ENCODE assay signal across 18 cellular contexts in the genomic region with DNA sequence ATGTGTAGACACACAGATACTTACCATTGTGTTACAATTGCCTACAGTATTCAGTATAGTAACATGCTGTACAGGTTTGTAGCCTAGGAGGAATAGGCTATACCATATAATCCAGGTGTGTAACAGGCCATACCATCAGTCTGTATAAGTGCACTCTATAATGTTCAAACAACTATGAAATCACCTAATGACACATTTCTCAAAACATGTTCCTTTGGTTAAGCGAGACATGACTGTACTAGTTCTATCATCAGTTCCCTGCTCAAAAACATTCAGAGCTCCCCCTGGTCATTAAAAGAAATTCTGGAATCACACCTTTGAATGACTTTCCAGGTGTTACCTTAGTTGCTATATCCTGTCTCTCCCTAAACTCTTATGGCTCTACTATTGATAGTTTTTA.
A peak's percentile ranks its signal among the peaks of the same experiment; 100 is the strongest.
DNase-seq lines count a peak whose midpoint lies in the region; ATAC-seq, FAIRE-seq and TF ChIP-seq lines count a peak whose summit lies in the region.
"Had no signal": no experiment of that assay in that cellular context is flagged by ENCODE, and none has a peak within 500 bp of the region (broad histone marks: within the 10 kb centered on the region; RNA-seq: fewer than 3 reads in every experiment).

No MANE protein-coding gene starts in this region.

- H3K4me3 ChIP-seq in mammary epithelial cell (replicated peaks in 1 of 3; ENCODE audit: insufficient read depth in 1 of 3, low read depth in 2 of 3, low read length in 3 of 3), result no peak overlapping the region
- H3K4me3 ChIP-seq in keratinocyte (ENCODE audit: control insufficient read depth in 2 of 3, extremely low read depth in 1 of 3, insufficient read depth in 2 of 3, low read depth in 1 of 3, low read length in 3 of 3), result no peak overlapping the region
- H3K4me3 ChIP-seq: GM23248 had no signal

- H3K4me2 ChIP-seq in mammary epithelial cell (ENCODE audit: insufficient read depth, low read depth, low read length), result peak overlapping the region; percentile 26
- peak overlapping the region; percentile 29 for H3K4me2 ChIP-seq in keratinocyte (ENCODE audit: control insufficient read depth, extremely low read depth, insufficient read depth, low read depth, low read length)

- H3K27ac Mint-ChIP-seq in MCF 10A (ENCODE audit: low read depth, unreplicated experiment), result no peak overlapping the region
- H3K27ac Mint-ChIP-seq: CD4-positive, alpha-beta memory T cell had no signal

- no peaks in the 10 kb centered on the region for H3K27me3 Mint-ChIP-seq in MCF 10A (ENCODE audit: insufficient read depth, unreplicated experiment)
- H3K27me3 Mint-ChIP-seq: CD4-positive, alpha-beta memory T cell had no signal

- no peak for ATAC-seq in HG03354 (IDR thresholded peaks at IDR 0.05; ENCODE audit: poor library complexity, severe bottlenecking, unreplicated experiment)

- FAIRE-seq in keratinocyte (lab: Jason Lieb, UNC), result no peak
- FAIRE-seq: GM12892, H1 had no signal

- H3K9ac ChIP-seq in mammary epithelial cell (ENCODE audit: insufficient read depth, low read length) (no peak overlapping the region), keratinocyte (ENCODE audit: control insufficient read depth, extremely low read depth, insufficient read depth, low read length) (no peak overlapping the region)
- H3K9ac ChIP-seq: GM23248 had no signal

- CTCF ChIA-PET in mammary epithelial cell (lab: Charles Lee; ENCODE audit: low non-redundant PET) (interaction anchor here (0.6 kb wide), 1 partner anchor 13 kb away, joined by 14 read pairs; no protein-coding TSS in a partner anchor), MCF 10A (lab: Yijun Ruan, JAX) (interaction anchor here (0.6 to 5.7 kb wide), 44 partner anchors 10 to 877 kb away, joined by 3 to 98 read pairs (median 4); no protein-coding TSS in a partner anchor)

- H3K4me1 ChIP-seq in mammary epithelial cell (ENCODE audit: insufficient read depth, low read length), result peaks cover 11% of the 10 kb centered on the region
- peaks cover 12% of the 10 kb centered on the region for H3K4me1 ChIP-seq in keratinocyte (ENCODE audit: control insufficient read depth, extremely low read depth, insufficient read depth, low read length)

- in situ Hi-C loops in mammary epithelial cell (cut with MboI; ENCODE audit: low sequenced_read_pairs in 2 of 2), result no loop called here

- no peaks in the 10 kb centered on the region for H4K20me1 ChIP-seq in mammary epithelial cell (ENCODE audit: insufficient read depth, low read length)
- H4K20me1 ChIP-seq in keratinocyte (ENCODE audit: control insufficient read depth, extremely low read depth, insufficient read depth, low read length), result no peaks in the 10 kb centered on the region

- no peaks in the 10 kb centered on the region for H3K27me3 ChIP-seq in mammary epithelial cell (ENCODE audit: insufficient read depth, low read length)
- no peaks in the 10 kb centered on the region for H3K27me3 ChIP-seq in keratinocyte (ENCODE audit: control insufficient read depth, extremely low read depth, insufficient read depth, low read length)

- H3K9me3 ChIP-seq in mammary epithelial cell (replicated peaks; ENCODE audit: insufficient read depth, low read length) (no peaks in the 10 kb centered on the region), keratinocyte (ENCODE audit: control insufficient read depth, low read depth, low read length) (no peaks in the 10 kb centered on the region)

- POLR2A ChIA-PET in MCF 10A (lab: Yijun Ruan, JAX), result interaction anchor here (1.0 to 1.8 kb wide), 8 partner anchors 11 to 760 kb away, joined by 3 to 6 read pairs (median 4); no protein-coding TSS in a partner anchor

- WGBS in mammary epithelial cell (ENCODE audit: low coverage, missing lambda C conversion rate), result 67% methylated on average over 1 of the region's 1 CpG

- H3K4me1 Mint-ChIP-seq in MCF 10A (ENCODE audit: insufficient read depth, unreplicated experiment), result peaks cover 5% of the 10 kb centered on the region

- BruUV-seq in mammary epithelial cell (replicated peaks; lab: Mats Ljungman, UMichigan), result no TSS peak
- BruUV-seq in MCF 10A (replicated peaks; lab: Mats Ljungman, UMichigan), result no TSS peak

- H3K36me3 ChIP-seq in mammary epithelial cell (ENCODE audit: insufficient read depth, low read length), result no peaks in the 10 kb centered on the region
- no peaks in the 10 kb centered on the region for H3K36me3 ChIP-seq in keratinocyte (ENCODE audit: control insufficient read depth in 2 of 2, extremely low read depth in 1 of 2, insufficient read depth in 2 of 2, low read length in 2 of 2)

- H2AFZ ChIP-seq in mammary epithelial cell (ENCODE audit: low read depth, low read length) (no peak overlapping the region), keratinocyte (ENCODE audit: control insufficient read depth, low read length) (no peak overlapping the region)
- H2AFZ ChIP-seq: GM23248 had no signal

- DNase-seq in mammary epithelial cell, result peak; percentile 64
- DNase-seq in MCF 10A (ENCODE audit: unreplicated experiment), result no peak
- peak; percentile 8 for DNase-seq in HPDE6-E6E7 (ENCODE audit: extremely low spot score)
- DNase-seq in epithelial cell of prostate (ENCODE audit: low read depth, low spot score), result peak; percentile 10
- peak; percentile 5 for DNase-seq in keratinocyte (ENCODE audit: low read depth, low spot score)
- no peak for DNase-seq in activated gamma-delta T cell treated with Interleukin-2 at 50 U/mL for 16 hours
- DNase-seq in NCI-H2227 treated with DMSO at 0.1 percent for 48 hours (lab: John Stamatoyannopoulos, UW), result no peak
- DNase-seq: C1 segment of cervical spinal cord; Calu3; CD4-positive, alpha-beta memory T cell; COR-L47; DMS53; GF-D8; GM23248; HCEC 1CT had no signal

- H3K27ac ChIP-seq in mammary epithelial cell (ENCODE audit: insufficient read depth, low read depth, low read length), result no peak overlapping the region
- peak overlapping the region; percentile 55 for H3K27ac ChIP-seq in epithelial cell of prostate
- peak overlapping the region; percentile 39 for H3K27ac ChIP-seq in keratinocyte (ENCODE audit: control insufficient read depth, insufficient read depth, low read length)
- H3K27ac ChIP-seq: GM23248 had no signal

- H3K36me3 Mint-ChIP-seq in MCF 10A (ENCODE audit: insufficient read depth, unreplicated experiment), result no peaks in the 10 kb centered on the region
- H3K36me3 Mint-ChIP-seq: CD4-positive, alpha-beta memory T cell had no signal

- H3K9me1 ChIP-seq in keratinocyte (ENCODE audit: control insufficient read depth, extremely low read depth, insufficient read depth, low read length), result no peaks in the 10 kb centered on the region

- no peak overlapping the region for H3K4me3 Mint-ChIP-seq in MCF 10A (ENCODE audit: unreplicated experiment)
- H3K4me3 Mint-ChIP-seq: CD4-positive, alpha-beta memory T cell had no signal

- H3K9me3 Mint-ChIP-seq in MCF 10A (ENCODE audit: unreplicated experiment), result no peaks in the 10 kb centered on the region

- no peak for TF ChIP-seq CTCF in mammary epithelial cell (conservative IDR thresholded peaks at IDR 0.05 in 1 of 2, IDR thresholded peaks at IDR 0.05 in 1 of 2; ENCODE audit: extremely low read depth in 1 of 2, insufficient read depth in 1 of 2, low read depth in 1 of 2, low read length in 2 of 2)
- TF ChIP-seq CTCF in MCF 10A (IDR thresholded peaks at IDR 0.05; ENCODE audit: unreplicated experiment), result no peak
- no peak for TF ChIP-seq CTCF in keratinocyte (optimal IDR thresholded peaks at IDR 0.05 in 1 of 3, IDR thresholded peaks at IDR 0.05 in 1 of 3, conservative IDR thresholded peaks at IDR 0.05 in 1 of 3; ENCODE audit: extremely low read depth in 1 of 3, insufficient read depth in 2 of 3, low read length in 3 of 3)

- H3K79me2 ChIP-seq in mammary epithelial cell (ENCODE audit: insufficient read depth, low read length) (no peaks in the 10 kb centered on the region), keratinocyte (ENCODE audit: control insufficient read depth, insufficient read depth, low read length) (no peaks in the 10 kb centered on the region)

- intact Hi-C loops in mammary epithelial cell (cut with micrococcal nuclease) (loop anchor here (1.0 to 5.0 kb wide), 3 partner anchors 11 to 701 kb away; no protein-coding TSS in a partner anchor), MCF 10A (cut with micrococcal nuclease) (no loop called here)

- dilution Hi-C loops in mammary epithelial cell (cut with HindIII; ENCODE audit: low sequenced_read_pairs) (loop anchor here (5.0 kb wide), 1 partner anchor 700 kb away; no protein-coding TSS in a partner anchor), keratinocyte (cut with MboI; ENCODE audit: extremely low pct_ligation_motif_present, low sequenced_read_pairs) (no loop called here)

Comparison
In these comparisons a context has a peak if more than half of its experiments do, and no peak if none do; other contexts are left out.
1. DNase-seq: peak in mammary epithelial cell (single experiment), HPDE6-E6E7 (single experiment), epithelial cell of prostate (single experiment) and keratinocyte (single experiment); none in MCF 10A (single experiment), activated gamma-delta T cell treated with Interleukin-2 at 50 U/mL for 16 hours (single experiment) and NCI-H2227 treated with DMSO at 0.1 percent for 48 hours (single experiment).